ENCODE assay signal across 1 cellular context in the genomic region with DNA sequence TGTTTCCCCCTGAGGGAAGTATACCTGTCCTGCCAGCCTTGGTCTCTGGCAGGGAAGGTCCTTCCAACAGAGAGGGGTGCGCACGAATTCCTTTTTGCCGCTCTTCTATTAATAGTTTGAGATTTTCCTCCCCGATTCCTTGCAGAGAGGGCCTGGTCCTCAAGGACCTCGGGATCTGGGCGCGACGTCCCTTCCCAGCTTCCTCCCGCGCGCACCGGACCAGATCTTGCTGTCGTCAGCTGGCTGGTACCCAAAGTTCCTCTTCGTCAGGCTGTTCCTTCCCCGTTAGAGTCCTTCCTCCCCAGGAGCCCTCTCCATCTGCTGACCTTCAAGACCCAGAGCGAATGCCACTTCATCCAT.
TF ChIP-seq lines count a peak whose summit lies in the region.

No MANE protein-coding gene starts in this region.

TF ChIP-seq in K562, 482 proteins besides CTCF, POLR2A, EP300 and RAD21 (continued from another document and continues in another):
- no peak for TF ChIP-seq ZNF280B (CRISPR knock-in tag; IDR thresholded peaks at IDR 0.05)
- TF ChIP-seq ZNF23 (CRISPR knock-in tag; IDR thresholded peaks at IDR 0.05) = no peak
- TF ChIP-seq BACH1 (tag; IDR thresholded peaks at IDR 0.05) = no peak
- TF ChIP-seq HNRNPK (IDR thresholded peaks at IDR 0.05; ENCODE audit: low read depth, low read length, poor library complexity, severe bottlenecking) = no peak
- TF ChIP-seq HMGN3 (IDR thresholded peaks at IDR 0.05; ENCODE audit: borderline replicate concordance, extremely low read depth, insufficient read length, low read depth, low read length) = no peak
- peak; percentile 29 for TF ChIP-seq KDM5B (IDR thresholded peaks at IDR 0.05; ENCODE audit: insufficient replicate concordance, low read depth, low read length)
- no peak for TF ChIP-seq GTF2B (IDR thresholded peaks at IDR 0.05; ENCODE audit: extremely low read depth, insufficient read length)
- 0 out of 4 replicates have a peak, but pooled peaks of 1 of the 2 experiments have one; percentile 4 for TF ChIP-seq MAZ (CRISPR knock-in tag; conservative IDR thresholded peaks at IDR 0.05 in 1 of 2, IDR thresholded peaks at IDR 0.05 in 1 of 2)
- TF ChIP-seq, protein P1, sequence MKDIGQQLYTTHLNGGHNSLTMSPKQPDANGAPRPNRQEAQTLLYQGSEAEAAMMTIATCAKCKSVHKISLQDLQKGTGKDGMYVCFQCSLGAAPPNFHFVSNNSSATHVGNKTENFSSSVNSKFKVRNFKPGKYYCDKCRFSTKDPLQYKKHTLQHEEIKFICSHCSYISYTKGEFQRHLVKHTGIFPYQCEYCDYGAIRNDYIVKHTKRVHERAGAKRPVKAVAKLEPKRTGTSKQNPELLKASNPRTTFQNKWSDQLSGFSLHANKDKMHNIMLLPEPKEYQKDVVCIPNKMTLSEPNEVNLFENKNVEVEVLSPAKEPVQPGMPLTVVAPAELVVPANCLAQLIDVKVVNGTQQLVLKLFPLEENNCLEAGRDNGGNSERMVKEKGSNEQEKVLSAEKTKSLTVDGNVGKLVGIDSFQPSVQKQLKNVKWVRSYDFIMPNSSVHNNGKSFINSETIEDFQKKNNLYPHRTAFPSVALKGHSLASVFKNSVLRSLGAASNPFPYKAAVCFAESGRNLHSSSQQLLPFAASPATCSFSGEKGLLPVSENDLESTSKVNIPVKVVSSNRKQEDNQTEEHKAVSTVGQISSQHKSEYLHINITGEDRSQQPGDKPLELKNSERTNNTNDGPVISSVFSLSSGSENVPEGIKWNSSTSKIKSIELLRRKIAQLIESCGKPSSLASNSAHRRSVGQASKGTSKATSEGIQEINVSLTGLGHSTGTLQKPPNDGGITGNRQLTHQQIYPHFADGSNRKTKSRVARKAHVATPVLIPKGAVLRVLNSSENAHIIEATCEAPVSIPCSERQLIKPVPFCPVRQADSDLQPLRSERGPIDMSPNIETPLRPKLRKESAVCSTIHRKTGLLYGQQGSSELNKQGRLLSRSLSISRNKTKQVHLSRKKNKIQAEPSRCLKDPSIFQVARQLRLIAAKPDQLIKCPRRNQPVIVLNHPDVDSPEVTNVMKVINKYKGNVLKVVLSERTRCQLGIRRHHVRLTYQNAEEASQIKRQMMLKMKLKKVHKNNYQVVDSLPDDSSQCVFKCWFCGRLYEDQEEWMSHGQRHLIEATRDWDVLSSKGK (CRISPR knock-in tag; IDR thresholded peaks at IDR 0.05) = no peak
- TF ChIP-seq MCM2 (IDR thresholded peaks at IDR 0.05; ENCODE audit: low read depth) = no peak
- TF ChIP-seq TFAM (CRISPR knock-in tag; conservative IDR thresholded peaks at IDR 0.05) = no peak
- TF ChIP-seq MAFG (tag; conservative IDR thresholded peaks at IDR 0.05) = no peak
- TF ChIP-seq NFYB (IDR thresholded peaks at IDR 0.05; ENCODE audit: extremely low read depth, insufficient read length) = no peak
- no peak for TF ChIP-seq ZNF12 (CRISPR knock-in tag; IDR thresholded peaks at IDR 0.05)
- TF ChIP-seq U2AF2 (optimal IDR thresholded peaks at IDR 0.05; ENCODE audit: low read depth, low read length) = no peak
- no peak for TF ChIP-seq ZNF699 (CRISPR knock-in tag; IDR thresholded peaks at IDR 0.05; ENCODE audit: insufficient replicate concordance)
- no peak for TF ChIP-seq ZKSCAN3 (CRISPR knock-in tag; IDR thresholded peaks at IDR 0.05)
- no peak for TF ChIP-seq TBP (optimal IDR thresholded peaks at IDR 0.05; ENCODE audit: low read depth, low read length)
- TF ChIP-seq NFRKB (IDR thresholded peaks at IDR 0.05; ENCODE audit: low read depth) = 0 out of 2 replicates have a peak, but pooled peaks have one; percentile 50
- no peak; the same call in 1 of the 2 replicates for TF ChIP-seq ESRRA (IDR thresholded peaks at IDR 0.05; ENCODE audit: borderline replicate concordance, low read depth)
- no peak for TF ChIP-seq ZNF511 (CRISPR knock-in tag; IDR thresholded peaks at IDR 0.05)
- no peak for TF ChIP-seq ZNF274 (IDR thresholded peaks at IDR 0.05; ENCODE audit: borderline replicate concordance, low read depth, low read length)
- TF ChIP-seq TFE3 (CRISPR knock-in tag; IDR thresholded peaks at IDR 0.05) = no peak
- no peak for TF ChIP-seq NCOA2 (IDR thresholded peaks at IDR 0.05; ENCODE audit: partially characterized antibody in 2 of 2)
- TF ChIP-seq, protein P2, sequence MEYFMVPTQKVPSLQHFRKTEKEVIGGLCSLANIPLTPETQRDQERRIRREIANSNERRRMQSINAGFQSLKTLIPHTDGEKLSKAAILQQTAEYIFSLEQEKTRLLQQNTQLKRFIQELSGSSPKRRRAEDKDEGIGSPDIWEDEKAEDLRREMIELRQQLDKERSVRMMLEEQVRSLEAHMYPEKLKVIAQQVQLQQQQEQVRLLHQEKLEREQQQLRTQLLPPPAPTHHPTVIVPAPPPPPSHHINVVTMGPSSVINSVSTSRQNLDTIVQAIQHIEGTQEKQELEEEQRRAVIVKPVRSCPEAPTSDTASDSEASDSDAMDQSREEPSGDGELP (CRISPR knock-in tag; IDR thresholded peaks at IDR 0.05; ENCODE audit: borderline replicate concordance) = 0 out of 2 replicates have a peak, but pooled peaks have one; percentile 8
- TF ChIP-seq ZNF384 (IDR thresholded peaks at IDR 0.05; ENCODE audit: low read depth, low read length) = no peak
- no peak for TF ChIP-seq HMG20B (CRISPR knock-in tag; IDR thresholded peaks at IDR 0.05)
- no peak for TF ChIP-seq FOXJ3 (CRISPR knock-in tag; IDR thresholded peaks at IDR 0.05)
- TF ChIP-seq, protein P3, sequence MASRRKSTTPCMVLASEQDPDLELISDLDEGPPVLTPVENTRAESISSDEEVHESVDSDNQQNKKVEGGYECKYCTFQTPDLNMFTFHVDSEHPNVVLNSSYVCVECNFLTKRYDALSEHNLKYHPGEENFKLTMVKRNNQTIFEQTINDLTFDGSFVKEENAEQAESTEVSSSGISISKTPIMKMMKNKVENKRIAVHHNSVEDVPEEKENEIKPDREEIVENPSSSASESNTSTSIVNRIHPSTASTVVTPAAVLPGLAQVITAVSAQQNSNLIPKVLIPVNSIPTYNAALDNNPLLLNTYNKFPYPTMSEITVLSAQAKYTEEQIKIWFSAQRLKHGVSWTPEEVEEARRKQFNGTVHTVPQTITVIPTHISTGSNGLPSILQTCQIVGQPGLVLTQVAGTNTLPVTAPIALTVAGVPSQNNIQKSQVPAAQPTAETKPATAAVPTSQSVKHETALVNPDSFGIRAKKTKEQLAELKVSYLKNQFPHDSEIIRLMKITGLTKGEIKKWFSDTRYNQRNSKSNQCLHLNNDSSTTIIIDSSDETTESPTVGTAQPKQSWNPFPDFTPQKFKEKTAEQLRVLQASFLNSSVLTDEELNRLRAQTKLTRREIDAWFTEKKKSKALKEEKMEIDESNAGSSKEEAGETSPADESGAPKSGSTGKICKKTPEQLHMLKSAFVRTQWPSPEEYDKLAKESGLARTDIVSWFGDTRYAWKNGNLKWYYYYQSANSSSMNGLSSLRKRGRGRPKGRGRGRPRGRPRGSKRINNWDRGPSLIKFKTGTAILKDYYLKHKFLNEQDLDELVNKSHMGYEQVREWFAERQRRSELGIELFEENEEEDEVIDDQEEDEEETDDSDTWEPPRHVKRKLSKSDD (conservative IDR thresholded peaks at IDR 0.05; ENCODE audit: low read length) = no peak
- TF ChIP-seq NFE2L1 (tag; IDR thresholded peaks at IDR 0.05; ENCODE audit: borderline replicate concordance, low read depth) = no peak
- no peak for TF ChIP-seq XRCC3 (IDR thresholded peaks at IDR 0.05)
- no peak for TF ChIP-seq ELF1 (tag; IDR thresholded peaks at IDR 0.05)
- TF ChIP-seq PHTF2 (CRISPR knock-in tag; IDR thresholded peaks at IDR 0.05) = no peak
- TF ChIP-seq ZC3H11A (IDR thresholded peaks at IDR 0.05; ENCODE audit: low read depth, low read length) = no peak
- no peak for TF ChIP-seq MIER1 (IDR thresholded peaks at IDR 0.05; ENCODE audit: low read depth)
- no peak for TF ChIP-seq TARDBP (IDR thresholded peaks at IDR 0.05)
- TF ChIP-seq STAT5A (IDR thresholded peaks at IDR 0.05; ENCODE audit: borderline replicate concordance, low read length) = no peak
- no peak for TF ChIP-seq SMARCC2 (IDR thresholded peaks at IDR 0.05; ENCODE audit: low read depth)
- no peak for TF ChIP-seq CREB3L1 (IDR thresholded peaks at IDR 0.05; ENCODE audit: borderline replicate concordance, low read depth)
- no peak for TF ChIP-seq CCNT2 (IDR thresholded peaks at IDR 0.05; ENCODE audit: borderline replicate concordance, extremely low read depth, insufficient read length, low read depth, low read length)
- no peak for TF ChIP-seq FOXP1 (CRISPR knock-in tag; IDR thresholded peaks at IDR 0.05)
- no peak for TF ChIP-seq SMC3 (conservative IDR thresholded peaks at IDR 0.05; ENCODE audit: insufficient read depth, low read depth, low read length)
- TF ChIP-seq CTBP1 (IDR thresholded peaks at IDR 0.05; ENCODE audit: borderline replicate concordance) = peak; percentile 61
- no peak for TF ChIP-seq ZNF212 (CRISPR knock-in tag; IDR thresholded peaks at IDR 0.05)
- TF ChIP-seq CBFA2T3 (IDR thresholded peaks at IDR 0.05) = no peak
- TF ChIP-seq ZFP1 (CRISPR knock-in tag; IDR thresholded peaks at IDR 0.05) = no peak
- no peak for TF ChIP-seq ZNF76 (CRISPR knock-in tag; IDR thresholded peaks at IDR 0.05; ENCODE audit: borderline replicate concordance)
- no peak; the same call in 1 of the 2 replicates for TF ChIP-seq ZNF589 (CRISPR knock-in tag; IDR thresholded peaks at IDR 0.05; ENCODE audit: low read depth)
- no peak for TF ChIP-seq POLR3G (IDR thresholded peaks at IDR 0.05; ENCODE audit: extremely low read depth, insufficient read length, insufficient replicate concordance)
- TF ChIP-seq THRB (CRISPR knock-in tag; conservative IDR thresholded peaks at IDR 0.05) = no peak
- TF ChIP-seq ZNF584 (CRISPR knock-in tag; IDR thresholded peaks at IDR 0.05; ENCODE audit: low read depth) = no peak
- no peak for TF ChIP-seq ZNF551 (CRISPR knock-in tag; IDR thresholded peaks at IDR 0.05)
- no peak for TF ChIP-seq CC2D1A (IDR thresholded peaks at IDR 0.05)
- no peak for TF ChIP-seq ZNF165 (CRISPR knock-in tag; IDR thresholded peaks at IDR 0.05; ENCODE audit: borderline replicate concordance)
- no peak for TF ChIP-seq BRCA1 (IDR thresholded peaks at IDR 0.05)
- TF ChIP-seq BRCA1 (CRISPR knock-in tag; IDR thresholded peaks at IDR 0.05) = no peak
- no peak for TF ChIP-seq CCAR2 (IDR thresholded peaks at IDR 0.05; ENCODE audit: low read depth, low read length)
- no peak for TF ChIP-seq PPARD (CRISPR knock-in tag; IDR thresholded peaks at IDR 0.05)
- TF ChIP-seq SRSF3 (IDR thresholded peaks at IDR 0.05; ENCODE audit: insufficient read depth, low read length) = no peak
